Comparison of ENCODE assay signal across 9 cellular contexts in genomic region chr11:65832231-65832630, GRCh38. TPM values are rescaled to one million over a fixed set of nuclear protein-coding genes. Genes with fewer than 3 reads are reported as not detected.
A peak's percentile ranks its signal among the peaks of the same experiment; 100 is the strongest.
DNase-seq lines count a peak whose midpoint lies in the region; ATAC-seq and TF ChIP-seq lines count a peak whose summit lies in the region.
"Not testable (repeated sequence)": the region's sequence is repeated elsewhere in the genome, so short reads cannot be mapped to it uniquely, and the experiment has no call there.
"Had no signal": no experiment of that assay in that cellular context is flagged by ENCODE, and none has a peak within 500 bp of the region (broad histone marks: within the 10 kb centered on the region; RNA-seq: fewer than 3 reads in every experiment).

No MANE protein-coding gene starts in this region.

- H3K9me3 Mint-ChIP-seq in activated CD8-positive, alpha-beta T cell treated with anti-CD3 and anti-CD28 coated beads for 36 hours; activated naive CD8-positive, alpha-beta T cell treated with anti-CD3 and anti-CD28 coated beads for 36 hours; immature natural killer cell; stimulated activated effector memory CD8-positive, alpha-beta T cell treated with anti-CD3 and anti-CD28 coated beads, Interleukin-12 subunit alpha, Interleukin-12 subunit beta, amount 100 ng/mL, for 72 hours: not testable (repeated sequence)

- intact Hi-C loops in activated CD8-positive, alpha-beta T cell treated with anti-CD3 and anti-CD28 coated beads for 36 hours (cut with micrococcal nuclease), result not testable (repeated sequence)

- H3K9me3 ChIP-seq in BLaER1 treated with 17β-estradiol and CSF1 and Interleukin-3, amounts not matched to agents 10 nM and 100 nM (replicated peaks in 1 of 11), result peaks cover 0 to 15% (median 11%) of the 10 kb centered on the region in 11 experiments; a peak in 13 of 22 replicates
- H3K9me3 ChIP-seq in Loucy (ENCODE audit: insufficient read depth, low read depth, low read length), result not testable (repeated sequence)

- not testable (repeated sequence) for ATAC-seq in activated CD8-positive, alpha-beta T cell treated with anti-CD3 and anti-CD28 coated beads for 36 hours; stimulated activated effector memory CD8-positive, alpha-beta T cell treated with anti-CD3 and anti-CD28 coated beads, Interleukin-12 subunit alpha, Interleukin-12 subunit beta, amount 100 ng/mL, for 72 hours

- not testable (repeated sequence) for H4K20me1 ChIP-seq in BLaER1 treated with 17β-estradiol and CSF1 and Interleukin-3, amounts not matched to agents 10 nM and 100 nM; Loucy (ENCODE audit: insufficient read depth, low read length, poor library complexity, severe bottlenecking)

- peaks cover 39% of the 10 kb centered on the region for H3K4me1 Mint-ChIP-seq in activated CD8-positive, alpha-beta T cell treated with anti-CD3 and anti-CD28 coated beads for 36 hours (ENCODE audit: low read depth)
- peaks cover 31% of the 10 kb centered on the region for H3K4me1 Mint-ChIP-seq in activated naive CD8-positive, alpha-beta T cell treated with anti-CD3 and anti-CD28 coated beads for 36 hours
- not testable (repeated sequence) for H3K4me1 Mint-ChIP-seq in immature natural killer cell
- H3K4me1 Mint-ChIP-seq in stimulated activated effector memory CD8-positive, alpha-beta T cell treated with anti-CD3 and anti-CD28 coated beads, Interleukin-12 subunit alpha, Interleukin-12 subunit beta, amount 100 ng/mL, for 72 hours, result peaks cover 30% of the 10 kb centered on the region

- H3K27ac ChIP-seq in BLaER1 treated with 17β-estradiol and CSF1 and Interleukin-3, amounts not matched to agents 10 nM and 100 nM, result not testable (repeated sequence)

- not testable (repeated sequence) for TF ChIP-seq CTCF in Loucy (conservative IDR thresholded peaks at IDR 0.05; ENCODE audit: low read length); activated CD8-positive, alpha-beta T cell treated with anti-CD3 and anti-CD28 coated beads for 36 hours (IDR thresholded peaks at IDR 0.05)

- H3K4me1 ChIP-seq in BLaER1 treated with 17β-estradiol and CSF1 and Interleukin-3, amounts not matched to agents 10 nM and 100 nM, result peaks cover 30 to 43% (median 36%) of the 10 kb centered on the region in 10 experiments
- H3K4me1 ChIP-seq in Loucy (ENCODE audit: insufficient read depth, low read length, poor library complexity, severe bottlenecking), result peaks cover 35% of the 10 kb centered on the region

- H3K4me2 ChIP-seq in BLaER1 treated with 17β-estradiol and CSF1 and Interleukin-3, amounts not matched to agents 10 nM and 100 nM, result peak overlapping the region; percentile 83 to 99 (median 92); a peak in 19 of 22 replicates
- H3K4me2 ChIP-seq in Loucy (ENCODE audit: low read depth, low read length, poor library complexity, severe bottlenecking), result peak overlapping the region; percentile 98

- H3K9me2 ChIP-seq in Loucy (replicated peaks; ENCODE audit: low read depth, low read length), result not testable (repeated sequence)

- DNase-seq in activated CD8-positive, alpha-beta T cell treated with anti-CD3 and anti-CD28 coated beads for 36 hours; activated naive CD8-positive, alpha-beta T cell treated with anti-CD3 and anti-CD28 coated beads for 36 hours; immature natural killer cell; stimulated activated effector memory CD8-positive, alpha-beta T cell treated with anti-CD3 and anti-CD28 coated beads, Interleukin-12 subunit alpha, Interleukin-12 subunit beta, amount 100 ng/mL, for 72 hours (ENCODE audit: low spot score in 2 of 2): not testable (repeated sequence)

- peaks cover 0 to 15% (median 7%) of the 10 kb centered on the region in 11 experiments; a peak in 7 of 22 replicates for H3K36me3 ChIP-seq in BLaER1 treated with 17β-estradiol and CSF1 and Interleukin-3, amounts not matched to agents 10 nM and 100 nM
- H3K36me3 ChIP-seq in Loucy (ENCODE audit: insufficient read depth, low read length), result not testable (repeated sequence)

- not testable (repeated sequence) for H3F3A ChIP-seq in Loucy (ENCODE audit: low read depth)

- not testable (repeated sequence) for H3K27me3 ChIP-seq in BLaER1 treated with 17β-estradiol and CSF1 and Interleukin-3, amounts not matched to agents 10 nM and 100 nM; Loucy (ENCODE audit: insufficient read depth, low read length, poor library complexity, severe bottlenecking)

- CTCF ChIA-PET in activated CD8-positive, alpha-beta T cell treated with anti-CD3 and anti-CD28 coated beads for 36 hours (lab: Charles Lee), result interaction anchor here (1.0 to 4.4 kb wide), 9 partner anchors 10 to 120 kb away, joined by 3 to 34 read pairs (median 8); partner anchors contain the start of genes AP5B1, KAT5 and MUS81

- not testable (repeated sequence) for H3K36me3 Mint-ChIP-seq in activated CD8-positive, alpha-beta T cell treated with anti-CD3 and anti-CD28 coated beads for 36 hours (ENCODE audit: low read depth); activated naive CD8-positive, alpha-beta T cell treated with anti-CD3 and anti-CD28 coated beads for 36 hours; immature natural killer cell; stimulated activated effector memory CD8-positive, alpha-beta T cell treated with anti-CD3 and anti-CD28 coated beads, Interleukin-12 subunit alpha, Interleukin-12 subunit beta, amount 100 ng/mL, for 72 hours

- H3K9ac ChIP-seq in BLaER1 treated with 17β-estradiol and CSF1 and Interleukin-3, amounts not matched to agents 10 nM and 100 nM; Loucy (ENCODE audit: low read depth, low read length, poor library complexity, severe bottlenecking): not testable (repeated sequence)

- not testable (repeated sequence) for H3K27me3 Mint-ChIP-seq in activated CD8-positive, alpha-beta T cell treated with anti-CD3 and anti-CD28 coated beads for 36 hours; activated naive CD8-positive, alpha-beta T cell treated with anti-CD3 and anti-CD28 coated beads for 36 hours
- peaks cover 2 to 10% (median 8%) of the 10 kb centered on the region in 3 donors for H3K27me3 Mint-ChIP-seq in immature natural killer cell (ENCODE audit: low read depth in 3 of 3)

- POLR2A ChIA-PET in activated CD8-positive, alpha-beta T cell treated with anti-CD3 and anti-CD28 coated beads for 36 hours (lab: Charles Lee), result interaction anchor here (0.6 to 2.2 kb wide), 8 partner anchors 17 to 485 kb away, joined by 3 to 21 read pairs (median 3); partner anchors contain the start of gene CD248

- H3K4me3 Mint-ChIP-seq in activated CD8-positive, alpha-beta T cell treated with anti-CD3 and anti-CD28 coated beads for 36 hours; stimulated activated effector memory CD8-positive, alpha-beta T cell treated with anti-CD3 and anti-CD28 coated beads, Interleukin-12 subunit alpha, Interleukin-12 subunit beta, amount 100 ng/mL, for 72 hours: not testable (repeated sequence)
- peak overlapping the region; percentile 48 for H3K4me3 Mint-ChIP-seq in activated naive CD8-positive, alpha-beta T cell treated with anti-CD3 and anti-CD28 coated beads for 36 hours
- peak overlapping the region in 4 of 5 donors; percentile 10 to 39 (median 18) for H3K4me3 Mint-ChIP-seq in immature natural killer cell

- peaks cover 14% of the 10 kb centered on the region; the same call in 1 of the 2 replicates for H3K79me2 ChIP-seq in Loucy (ENCODE audit: insufficient read depth, low read length)

- H2AFZ ChIP-seq in Loucy (ENCODE audit: low read length), result not testable (repeated sequence)

- not testable (repeated sequence) for H3K4me3 ChIP-seq in BLaER1 treated with 17β-estradiol and CSF1 and Interleukin-3, amounts not matched to agents 10 nM and 100 nM
- H3K4me3 ChIP-seq in Loucy (ENCODE audit: low read length, poor library complexity, severe bottlenecking), result peak overlapping the region; percentile 80

- peak overlapping the region; percentile 7 for H3K27ac Mint-ChIP-seq in activated CD8-positive, alpha-beta T cell treated with anti-CD3 and anti-CD28 coated beads for 36 hours
- peak overlapping the region; percentile 26 for H3K27ac Mint-ChIP-seq in activated naive CD8-positive, alpha-beta T cell treated with anti-CD3 and anti-CD28 coated beads for 36 hours
- H3K27ac Mint-ChIP-seq in immature natural killer cell, result not testable (repeated sequence)
- H3K27ac Mint-ChIP-seq in stimulated activated effector memory CD8-positive, alpha-beta T cell treated with anti-CD3 and anti-CD28 coated beads, Interleukin-12 subunit alpha, Interleukin-12 subunit beta, amount 100 ng/mL, for 72 hours, result peak overlapping the region; percentile 1

RNA-seq across cellular contexts. Expression of gene SNX32, which starts 1.5 kb away (rescaled TPM):
- total RNA-seq in activated CD8-positive, alpha-beta T cell treated with anti-CD3 and anti-CD28 coated beads for 36 hours, result 1 to 10 TPM; 1.6 to 2.1 TPM
- 1 to 10 TPM; 2.4 to 3.3 TPM for total RNA-seq in activated naive CD8-positive, alpha-beta T cell treated with anti-CD3 and anti-CD28 coated beads for 36 hours
- polyA plus RNA-seq in immature natural killer cell, result 1 to 10 TPM in 2 of 3 donors, under 1 TPM in 1; 0.30 to 1.7 (median 1.6) TPM
- total RNA-seq: A172, Daoy, GM23248 had no signal

RNA-seq across cellular contexts. Expression of gene CFL1, which starts 25.7 kb away (rescaled TPM):
- total RNA-seq in activated CD8-positive, alpha-beta T cell treated with anti-CD3 and anti-CD28 coated beads for 36 hours, result 1,000 to 10,000 TPM; 1,059 to 1,062 TPM
- 1,000 to 10,000 TPM; 1,050 to 1,075 TPM for total RNA-seq in activated naive CD8-positive, alpha-beta T cell treated with anti-CD3 and anti-CD28 coated beads for 36 hours
- 1,000 to 10,000 TPM; 2,883 to 4,279 (median 3,963) TPM for polyA plus RNA-seq in immature natural killer cell

RNA-seq across cellular contexts. Expression of gene MUS81, which starts 28.0 kb away (rescaled TPM):
- 10 to 100 TPM; 54.7 to 60.2 TPM for total RNA-seq in activated CD8-positive, alpha-beta T cell treated with anti-CD3 and anti-CD28 coated beads for 36 hours
- 10 to 100 TPM; 64.0 to 67.4 TPM for total RNA-seq in activated naive CD8-positive, alpha-beta T cell treated with anti-CD3 and anti-CD28 coated beads for 36 hours
- polyA plus RNA-seq in immature natural killer cell, result 10 to 100 TPM; 22.7 to 47.0 (median 32.2) TPM

RNA-seq across cellular contexts. Expression of gene EFEMP2, which starts 40.4 kb away (rescaled TPM):
- 10 to 100 TPM; 17.1 to 18.0 TPM for total RNA-seq in activated CD8-positive, alpha-beta T cell treated with anti-CD3 and anti-CD28 coated beads for 36 hours
- 1 to 10 TPM; 8.5 to 8.9 TPM for total RNA-seq in activated naive CD8-positive, alpha-beta T cell treated with anti-CD3 and anti-CD28 coated beads for 36 hours
- 1 to 10 TPM; 1.6 to 6.3 (median 3.6) TPM for polyA plus RNA-seq in immature natural killer cell

RNA-seq across cellular contexts. Expression of gene OVOL1, which starts 45.4 kb away (rescaled TPM):
- total RNA-seq in activated CD8-positive, alpha-beta T cell treated with anti-CD3 and anti-CD28 coated beads for 36 hours, result 1 to 10 TPM in 1 of 2 experiments, under 1 TPM in 1; 0.90 to 1.2 TPM
- total RNA-seq in activated naive CD8-positive, alpha-beta T cell treated with anti-CD3 and anti-CD28 coated beads for 36 hours, result under 1 TPM; 0.42 to 0.45 TPM
- not detected for polyA plus RNA-seq in immature natural killer cell
- total RNA-seq: A172, Daoy, GM23248 had no signal
- polyA plus RNA-seq: GM23248 had no signal
